In the genomic region with DNA sequence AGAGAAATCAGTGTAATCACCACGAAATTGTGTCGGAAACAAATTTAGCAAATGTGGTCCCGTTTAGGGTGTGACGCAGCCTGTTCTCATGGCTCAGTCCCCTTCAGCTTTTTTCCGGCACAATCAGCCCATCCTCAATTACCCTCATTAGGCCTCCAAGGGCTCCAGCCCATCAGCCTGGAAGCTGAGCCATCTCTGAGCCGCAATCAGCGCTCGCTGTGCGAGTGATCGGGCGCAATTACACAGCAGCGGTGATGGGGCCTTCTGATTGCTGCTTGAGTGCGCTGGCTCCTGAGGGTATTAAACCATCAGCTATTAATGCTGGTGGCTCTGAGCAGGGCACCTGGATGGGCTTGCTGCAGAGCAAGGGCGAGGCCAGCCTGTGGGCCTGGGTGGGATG, we compare ENCODE assay signal across 26 cellular contexts. TPM values are rescaled to one million over a fixed set of nuclear protein-coding genes. Genes with fewer than 3 reads are reported as not detected.
DNase-seq lines count a peak whose midpoint lies in the region; TF ChIP-seq lines count a peak whose summit lies in the region.
"Had no signal": no experiment of that assay in that cellular context is flagged by ENCODE, and none has a peak within 500 bp of the region (broad histone marks: within the 10 kb centered on the region; RNA-seq: fewer than 3 reads in every experiment).

No MANE protein-coding gene starts in this region.

- TF ChIP-seq POLR2A in spleen (IDR thresholded peaks at IDR 0.05) = no peak

- TF ChIP-seq EP300 in neural cell (conservative IDR thresholded peaks at IDR 0.05; ENCODE audit: poor library complexity, severe bottlenecking) = peak; percentile 56

- TF ChIP-seq CTCF in neural cell (IDR thresholded peaks at IDR 0.05; ENCODE audit: poor library complexity, severe bottlenecking) (no peak), spleen (IDR thresholded peaks at IDR 0.05 in 8 of 11, conservative IDR thresholded peaks at IDR 0.05 in 3 of 11) (no peak), GM13976 (IDR thresholded peaks at IDR 0.05; ENCODE audit: borderline replicate concordance, control extremely low read depth, extremely low read depth, insufficient read depth, missing control alignments) (no peak)

- H3K4me2 ChIP-seq in neural cell (ENCODE audit: low read length) = no peak overlapping the region

- DNase-seq in activated effector memory CD4-positive, alpha-beta T cell treated with anti-CD3 and anti-CD28 coated beads, Interleukin-2, amount 50 U/mL, for 16 hours = peak; percentile 33
- no peak for DNase-seq in activated effector memory CD4-positive, alpha-beta T cell treated with Interleukin-2 at 50 U/mL for 16 hours
- DNase-seq in superior temporal gyrus (ENCODE audit: extremely low spot score) = peak; percentile 25
- no peak for DNase-seq in activated T-cell treated with anti-CD3 and anti-CD28 coated beads, Interleukin-2, amount 50 U/mL, for 1 hour
- DNase-seq in spleen = no peak
- DNase-seq in GM13976 (ENCODE audit: low spot score) = no peak
- DNase-seq: 8988T; activated CD4-positive, CD25-positive, alpha-beta regulatory T cell; activated naive CD4-positive, alpha-beta T cell treated with Interleukin-2 at 50 U/mL for 16 hours; activated T-cell treated with anti-CD3 and anti-CD28 coated beads, Interleukin-2, amount 50 U/mL, for 4 hours; brain microvascular endothelial cell; DMS79 treated with DMSO at 0.1 percent for 48 hours; GDM1; hippocampal formation; MM.1S; NCI-H2029 treated with DMSO at 0.1 percent for 48 hours; NCI-H446 treated with DMSO at 0.1 percent for 48 hours; NCI-H774; stimulated activated naive B cell treated with anti-CD40 and anti-IgM and Interleukin-4, amounts not matched to agents 10 μg/mL and 1 μg/mL and 100 μg/mL, for 72 hours had no signal

- H3K79me2 ChIP-seq in neural cell (replicated peaks; ENCODE audit: insufficient read depth, low read length) = no peaks in the 10 kb centered on the region

- H2AFZ ChIP-seq in neural cell (ENCODE audit: low read depth, low read length) = no peak overlapping the region

- H3K9me3 ChIP-seq in neural cell (ENCODE audit: low read length) (no peaks in the 10 kb centered on the region), spleen (no peaks in the 10 kb centered on the region)
- H3K9me3 ChIP-seq: adrenal gland, HAP-1, suprapubic skin, upper lobe of left lung had no signal

- peaks cover 0 to 21% (median 4%) of the 10 kb centered on the region in 6 donors for H3K4me1 ChIP-seq in spleen
- H3K4me1 ChIP-seq: HAP-1 had no signal

- in situ Hi-C loops in GM13976 (cut with MboI; ENCODE audit: low sequenced_read_pairs, unreplicated experiment) = no loop called here

- peak overlapping the region; percentile 47 for H3K27ac ChIP-seq in cingulate gyrus (ENCODE audit: low read depth, low read length)
- H3K27ac ChIP-seq in neural cell (ENCODE audit: low read length) = peak overlapping the region; percentile 68
- H3K27ac ChIP-seq in spleen = no peak overlapping the region
- H3K27ac ChIP-seq: adrenal gland, brain microvascular endothelial cell, skin epidermis, suprapubic skin, upper lobe of left lung had no signal

- no peaks in the 10 kb centered on the region for H4K20me1 ChIP-seq in neural cell (ENCODE audit: insufficient read depth)

- H3K9ac ChIP-seq in neural cell (ENCODE audit: low read length) = peak overlapping the region; percentile 41

- H3K36me3 ChIP-seq in neural cell (ENCODE audit: insufficient read depth, low read length) (no peaks in the 10 kb centered on the region), spleen (peaks cover 0 to 14% (median 8%) of the 10 kb centered on the region in 6 donors)
- H3K36me3 ChIP-seq: HAP-1 had no signal

- no peaks in the 10 kb centered on the region for H3K27me3 ChIP-seq in neural cell (ENCODE audit: insufficient read depth, low read depth, low read length)
- H3K27me3 ChIP-seq in spleen (replicated peaks in 1 of 7) = no peaks in the 10 kb centered on the region
- H3K27me3 ChIP-seq: adrenal gland, brain microvascular endothelial cell, suprapubic skin, upper lobe of left lung had no signal

- H3K4me3 ChIP-seq in neural cell (ENCODE audit: low read length) (peak overlapping the region; percentile 14), spleen (no peak overlapping the region)
- H3K4me3 ChIP-seq: adrenal gland, HAP-1, skin epidermis, suprapubic skin, upper lobe of left lung had no signal

- TF ChIP-seq RAD21 in neural cell (conservative IDR thresholded peaks at IDR 0.05) = peak; percentile 46

- no peaks in the 10 kb centered on the region for H3K9me2 ChIP-seq in neural cell (ENCODE audit: insufficient read depth, low read length)

- WGBS in spleen, 5 donors = 87 to 95% (median 92%) methylated on average over 14 of the region's 14 CpGs

- intact Hi-C loops in spleen (cut with DNase I; ENCODE audit: low total_unique reads) = no loop called here

- H3F3A ChIP-seq in neural cell (ENCODE audit: insufficient read depth, low read length, poor library complexity, severe bottlenecking) = no peaks in the 10 kb centered on the region

TF ChIP-seq in neural cell, 6 proteins besides CTCF, POLR2A, EP300 and RAD21:
- TF ChIP-seq EZH2 (IDR thresholded peaks at IDR 0.05; ENCODE audit: borderline replicate concordance, insufficient read depth, low read length, poor library complexity, severe bottlenecking) (no peak), POLR2AphosphoS5 (IDR thresholded peaks at IDR 0.05) (peak; percentile 75), SMC3 (conservative IDR thresholded peaks at IDR 0.05; ENCODE audit: poor library complexity) (peak; percentile 61)
- TF ChIP-seq, protein P1, sequence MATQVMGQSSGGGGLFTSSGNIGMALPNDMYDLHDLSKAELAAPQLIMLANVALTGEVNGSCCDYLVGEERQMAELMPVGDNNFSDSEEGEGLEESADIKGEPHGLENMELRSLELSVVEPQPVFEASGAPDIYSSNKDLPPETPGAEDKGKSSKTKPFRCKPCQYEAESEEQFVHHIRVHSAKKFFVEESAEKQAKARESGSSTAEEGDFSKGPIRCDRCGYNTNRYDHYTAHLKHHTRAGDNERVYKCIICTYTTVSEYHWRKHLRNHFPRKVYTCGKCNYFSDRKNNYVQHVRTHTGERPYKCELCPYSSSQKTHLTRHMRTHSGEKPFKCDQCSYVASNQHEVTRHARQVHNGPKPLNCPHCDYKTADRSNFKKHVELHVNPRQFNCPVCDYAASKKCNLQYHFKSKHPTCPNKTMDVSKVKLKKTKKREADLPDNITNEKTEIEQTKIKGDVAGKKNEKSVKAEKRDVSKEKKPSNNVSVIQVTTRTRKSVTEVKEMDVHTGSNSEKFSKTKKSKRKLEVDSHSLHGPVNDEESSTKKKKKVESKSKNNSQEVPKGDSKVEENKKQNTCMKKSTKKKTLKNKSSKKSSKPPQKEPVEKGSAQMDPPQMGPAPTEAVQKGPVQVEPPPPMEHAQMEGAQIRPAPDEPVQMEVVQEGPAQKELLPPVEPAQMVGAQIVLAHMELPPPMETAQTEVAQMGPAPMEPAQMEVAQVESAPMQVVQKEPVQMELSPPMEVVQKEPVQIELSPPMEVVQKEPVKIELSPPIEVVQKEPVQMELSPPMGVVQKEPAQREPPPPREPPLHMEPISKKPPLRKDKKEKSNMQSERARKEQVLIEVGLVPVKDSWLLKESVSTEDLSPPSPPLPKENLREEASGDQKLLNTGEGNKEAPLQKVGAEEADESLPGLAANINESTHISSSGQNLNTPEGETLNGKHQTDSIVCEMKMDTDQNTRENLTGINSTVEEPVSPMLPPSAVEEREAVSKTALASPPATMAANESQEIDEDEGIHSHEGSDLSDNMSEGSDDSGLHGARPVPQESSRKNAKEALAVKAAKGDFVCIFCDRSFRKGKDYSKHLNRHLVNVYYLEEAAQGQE (IDR thresholded peaks at IDR 0.05; ENCODE audit: borderline replicate concordance) = peak; percentile 51

RNA-seq across cellular contexts. Expression of a gene that starts 55.6 kb away (rescaled TPM):
- 65.6 and 86.8 TPM in 2 replicates for polyA plus RNA-seq in neural cell
- 156 and 159 TPM in 2 replicates for polyA minus RNA-seq in neural cell
- total RNA-seq in spleen = 10 to 100 TPM; 27.8 to 47.6 (median 41.4) TPM
- 10 to 100 TPM in 1 of 3 donors, 1 to 10 TPM in 2; 3.7 to 11.9 (median 3.8) TPM for polyA plus RNA-seq in spleen

Comparison
In these comparisons a context has a peak if more than half of its experiments do, and no peak if none do; other contexts are left out.
1. DNase-seq: peak in activated effector memory CD4-positive, alpha-beta T cell treated with anti-CD3 and anti-CD28 coated beads, Interleukin-2, amount 50 U/mL, for 16 hours (single experiment) and superior temporal gyrus (single experiment); none in activated effector memory CD4-positive, alpha-beta T cell treated with Interleukin-2 at 50 U/mL for 16 hours (single experiment), activated T-cell treated with anti-CD3 and anti-CD28 coated beads, Interleukin-2, amount 50 U/mL, for 1 hour (single experiment), spleen (single experiment) and GM13976 (single experiment).
2. H3K27ac ChIP-seq: peak in cingulate gyrus (single experiment) and neural cell (single experiment); none in spleen (0 of 8).